In genomic region chr3:11721114-11721440, GRCh38 we compare ENCODE assay signal across 8 cellular contexts.
A peak's percentile ranks its signal among the peaks of the same experiment; 100 is the strongest.
DNase-seq lines count a peak whose midpoint lies in the region; ATAC-seq and TF ChIP-seq lines count a peak whose summit lies in the region.

No MANE protein-coding gene starts in this region.

- intact Hi-C loops in dorsolateral prefrontal cortex (cut with DNase I), result no loop called here

- H3K4me1 Mint-ChIP-seq in CD4-positive, CD25-positive, alpha-beta regulatory T cell, result peaks cover 12 to 30% (median 21%) of the 10 kb centered on the region in 4 donors
- peaks cover 25% of the 10 kb centered on the region for H3K4me1 Mint-ChIP-seq in neural progenitor cell

- peaks cover 31% of the 10 kb centered on the region for H3K79me2 ChIP-seq in MM.1S (ENCODE audit: low read length)
- peaks cover 22% of the 10 kb centered on the region for H3K79me2 ChIP-seq in neural progenitor cell (ENCODE audit: low read depth)

- no peak for TF ChIP-seq CTCF in MM.1S (IDR thresholded peaks at IDR 0.05; ENCODE audit: low read length)
- TF ChIP-seq CTCF in dorsolateral prefrontal cortex (IDR thresholded peaks at IDR 0.05 in 54 of 56, conservative IDR thresholded peaks at IDR 0.05 in 2 of 56; ENCODE audit: low read depth in 1 of 56, partially characterized antibody in 56 of 56), result no peak
- TF ChIP-seq CTCF in neural progenitor cell (IDR thresholded peaks at IDR 0.05), result no peak

- H3K27ac ChIP-seq in CD4-positive, CD25-positive, alpha-beta regulatory T cell (ENCODE audit: insufficient read depth, low read length, poor library complexity, severe bottlenecking), result no peak overlapping the region
- H3K27ac ChIP-seq in MM.1S (ENCODE audit: low read length), result peak overlapping the region; percentile 70; the same call in 1 of the 2 replicates
- peak overlapping the region in 48 of 59 donors; percentile 14 to 93 (median 83) for H3K27ac ChIP-seq in dorsolateral prefrontal cortex
- no peak overlapping the region for H3K27ac ChIP-seq in neural progenitor cell

- H3F3A ChIP-seq in MM.1S (ENCODE audit: insufficient read depth, low read length) (peaks cover 24% of the 10 kb centered on the region), neural progenitor cell (ENCODE audit: low read depth) (peaks cover 39% of the 10 kb centered on the region)

- peak overlapping the region in 1 of 3 donors; percentile 88 for H3K27ac Mint-ChIP-seq in CD4-positive, CD25-positive, alpha-beta regulatory T cell
- H3K27ac Mint-ChIP-seq in neural progenitor cell, result no peak overlapping the region

- no peak for ATAC-seq in CD4-positive, CD25-positive, alpha-beta regulatory T cell (ENCODE audit: low read depth in 2 of 2)
- ATAC-seq in HG02852 (IDR thresholded peaks at IDR 0.05; ENCODE audit: unreplicated experiment), result no peak
- ATAC-seq in HG03280 (IDR thresholded peaks at IDR 0.05; ENCODE audit: unreplicated experiment), result no peak

- H2AFZ ChIP-seq in MM.1S (ENCODE audit: low read length), result peak overlapping the region; percentile 88
- H2AFZ ChIP-seq in neural progenitor cell (replicated peaks), result peak overlapping the region; percentile 98

- no peaks in the 10 kb centered on the region for H3K9me2 ChIP-seq in MM.1S (replicated peaks; ENCODE audit: insufficient read depth, low read length)

- no peaks in the 10 kb centered on the region for H3K36me3 ChIP-seq in CD4-positive, CD25-positive, alpha-beta regulatory T cell (ENCODE audit: control insufficient read depth, insufficient read depth, low read length)
- H3K36me3 ChIP-seq in MM.1S (replicated peaks; ENCODE audit: insufficient read depth, low read length) (no peaks in the 10 kb centered on the region), neural progenitor cell (no peaks in the 10 kb centered on the region)

- H3K4me2 ChIP-seq in MM.1S (ENCODE audit: low read depth, low read length), result peak overlapping the region; percentile 80
- H3K4me2 ChIP-seq in neural progenitor cell, result peak overlapping the region; percentile 86

- H3K4me3 ChIP-seq in CD4-positive, CD25-positive, alpha-beta regulatory T cell (ENCODE audit: low read depth, low read length), result no peak overlapping the region
- peak overlapping the region; percentile 90 for H3K4me3 ChIP-seq in MM.1S (ENCODE audit: low read length)
- peak overlapping the region in 53 of 59 donors; percentile 56 to 94 (median 85) for H3K4me3 ChIP-seq in dorsolateral prefrontal cortex
- H3K4me3 ChIP-seq in neural progenitor cell, result peak overlapping the region; percentile 76

- H3K27me3 Mint-ChIP-seq in CD4-positive, CD25-positive, alpha-beta regulatory T cell, result peaks cover 41% of the 10 kb centered on the region
- H3K27me3 Mint-ChIP-seq in neural progenitor cell (ENCODE audit: insufficient read depth, low read depth), result peaks cover 35% of the 10 kb centered on the region

- DNase-seq in CD4-positive, CD25-positive, alpha-beta regulatory T cell, result no peak
- DNase-seq in MM.1S, result no peak
- DNase-seq in dorsolateral prefrontal cortex, result no peak
- DNase-seq in neural progenitor cell (ENCODE audit: low spot score), result peak; percentile 56
- DNase-seq in NCI-H345 treated with DMSO at 0.1 percent for 48 hours (lab: John Stamatoyannopoulos, UW; ENCODE audit: unreplicated experiment), result no peak
- no peak for DNase-seq in NCI-H2196 (lab: John Stamatoyannopoulos, UW; ENCODE audit: unreplicated experiment)

- no peaks in the 10 kb centered on the region for H4K20me1 ChIP-seq in MM.1S (ENCODE audit: insufficient read depth, low read length)
- no peaks in the 10 kb centered on the region for H4K20me1 ChIP-seq in neural progenitor cell (ENCODE audit: low read depth)

- H3K36me3 Mint-ChIP-seq in CD4-positive, CD25-positive, alpha-beta regulatory T cell, result no peaks in the 10 kb centered on the region
- H3K36me3 Mint-ChIP-seq in neural progenitor cell, result no peaks in the 10 kb centered on the region

- H3K9me3 Mint-ChIP-seq in CD4-positive, CD25-positive, alpha-beta regulatory T cell, result peaks cover 0 to 3% (median 0%) of the 10 kb centered on the region in 7 donors
- no peaks in the 10 kb centered on the region for H3K9me3 Mint-ChIP-seq in neural progenitor cell

- no peaks in the 10 kb centered on the region for H3K9me3 ChIP-seq in CD4-positive, CD25-positive, alpha-beta regulatory T cell (ENCODE audit: control insufficient read depth in 2 of 2, low read length in 2 of 2)
- H3K9me3 ChIP-seq in MM.1S (replicated peaks; ENCODE audit: insufficient read depth, low read length), result no peaks in the 10 kb centered on the region
- no peaks in the 10 kb centered on the region for H3K9me3 ChIP-seq in neural progenitor cell (ENCODE audit: low read depth)

- H3K9ac ChIP-seq in MM.1S (ENCODE audit: low read length), result peak overlapping the region; percentile 67; the same call in 1 of the 2 replicates
- no peak overlapping the region for H3K9ac ChIP-seq in neural progenitor cell

- H3K27me3 ChIP-seq in CD4-positive, CD25-positive, alpha-beta regulatory T cell (ENCODE audit: control insufficient read depth, insufficient read depth, low read length), result no peaks in the 10 kb centered on the region
- no peaks in the 10 kb centered on the region for H3K27me3 ChIP-seq in MM.1S (replicated peaks; ENCODE audit: insufficient read depth, low read length)
- no peaks in the 10 kb centered on the region for H3K27me3 ChIP-seq in dorsolateral prefrontal cortex
- peaks cover 41% of the 10 kb centered on the region for H3K27me3 ChIP-seq in neural progenitor cell

- H3K4me3 Mint-ChIP-seq in CD4-positive, CD25-positive, alpha-beta regulatory T cell, result peak overlapping the region; percentile 88 to 93 (median 92)
- H3K4me3 Mint-ChIP-seq in neural progenitor cell, result peak overlapping the region; percentile 87

- peaks cover 21% of the 10 kb centered on the region for H3K4me1 ChIP-seq in CD4-positive, CD25-positive, alpha-beta regulatory T cell (ENCODE audit: control insufficient read depth, insufficient read depth, low read length, poor library complexity, severe bottlenecking)
- H3K4me1 ChIP-seq in MM.1S (ENCODE audit: low read length), result peaks cover 19% of the 10 kb centered on the region; the same call in 1 of the 2 replicates
- peaks cover 19% of the 10 kb centered on the region for H3K4me1 ChIP-seq in neural progenitor cell

Comparison
In these comparisons a context has a peak if more than half of its experiments do, and no peak if none do; other contexts are left out.
1. H3K27ac ChIP-seq: peak in MM.1S (single experiment) and dorsolateral prefrontal cortex (48 of 59); none in CD4-positive, CD25-positive, alpha-beta regulatory T cell (single experiment) and neural progenitor cell (single experiment).